ENCODE assay signal across 22 cellular contexts in the genomic region with DNA sequence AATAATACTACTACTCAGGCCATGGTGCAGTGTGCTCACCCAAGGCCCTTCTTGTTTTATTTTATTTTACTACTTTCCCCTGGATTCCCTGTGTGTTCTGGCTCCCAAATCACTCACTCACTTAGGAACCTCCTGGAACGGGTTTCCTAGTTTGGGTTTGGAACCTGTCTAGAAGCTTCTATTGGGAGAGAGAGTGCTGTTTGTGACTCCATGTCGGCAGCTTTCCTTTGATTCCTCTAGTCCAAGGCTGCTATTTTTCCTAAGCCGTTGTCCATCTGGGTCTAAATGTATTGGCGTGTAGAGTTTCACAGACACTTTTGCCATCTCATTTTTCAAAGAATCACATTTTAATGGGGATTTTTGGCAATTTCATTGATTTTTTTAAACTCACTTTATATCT.
A peak's percentile ranks its signal among the peaks of the same experiment; 100 is the strongest.
DNase-seq lines count a peak whose midpoint lies in the region; ATAC-seq and TF ChIP-seq lines count a peak whose summit lies in the region.
"Had no signal": no experiment of that assay in that cellular context is flagged by ENCODE, and none has a peak within 500 bp of the region (broad histone marks: within the 10 kb centered on the region; RNA-seq: fewer than 3 reads in every experiment).

No MANE protein-coding gene starts in this region.

- H3K9me3 ChIP-seq in body of pancreas (no peaks in the 10 kb centered on the region), mucosa of rectum (ENCODE audit: control insufficient read depth in 2 of 2, low read length in 2 of 2) (no peaks in the 10 kb centered on the region), right cardiac atrium (ENCODE audit: control insufficient read depth, low read length) (no peaks in the 10 kb centered on the region)

- DNase-seq in NCI-H69 (lab: John Stamatoyannopoulos, UW) (peak; percentile 48), body of pancreas (no peak), GOT3 (lab: John Stamatoyannopoulos, UW) (no peak), medulla oblongata (ENCODE audit: extremely low spot score) (no peak), right cardiac atrium (no peak)
- no peak for DNase-seq in stimulated activated naive CD4-positive, alpha-beta T cell (lab: John Stamatoyannopoulos, UW)
- DNase-seq: C1 segment of cervical spinal cord; CD4-positive, alpha-beta memory T cell; COR-L47; DMS79 treated with DMSO at 0.1 percent for 48 hours; GF-D8; NCI-H1436 treated with DMSO at 0.1 percent for 48 hours; NCI-H187 treated with DMSO at 0.1 percent for 48 hours; NCI-H2107; NCI-H446; NCI-H524 treated with DMSO at 0.1 percent for 48 hours; NCI-H82; SIG-M5 had no signal

- WGBS in body of pancreas, 2 donors, result 29 to 37% methylated on average over 4 of the region's 4 CpGs
- 83% methylated on average over 4 of the region's 4 CpGs for WGBS in right cardiac atrium

- H3K4me1 ChIP-seq in body of pancreas (peaks cover 28% of the 10 kb centered on the region), mucosa of rectum (ENCODE audit: control insufficient read depth in 2 of 2, insufficient read depth in 2 of 2, low read length in 2 of 2) (peaks cover 4 to 20% of the 10 kb centered on the region in 2 donors), right cardiac atrium (ENCODE audit: control insufficient read depth, insufficient read depth, low read length) (no peaks in the 10 kb centered on the region)

- no peak overlapping the region for H3K4me3 ChIP-seq in body of pancreas
- no peak overlapping the region for H3K4me3 ChIP-seq in mucosa of rectum (ENCODE audit: low read length in 2 of 2)
- no peak overlapping the region for H3K4me3 ChIP-seq in right cardiac atrium (ENCODE audit: low read length)
- H3K4me3 ChIP-seq: SK-N-MC had no signal

- no peak for TF ChIP-seq POLR2A in body of pancreas (IDR thresholded peaks at IDR 0.05)

- ATAC-seq in body of pancreas (no peak), right cardiac atrium (no peak)
- ATAC-seq: HCT116 had no signal

- H3K36me3 ChIP-seq in body of pancreas (replicated peaks in 1 of 2; ENCODE audit: insufficient read depth in 1 of 2, low read depth in 2 of 2) (no peaks in the 10 kb centered on the region), mucosa of rectum (ENCODE audit: control insufficient read depth in 2 of 2, insufficient read depth in 2 of 2, low read length in 2 of 2) (no peaks in the 10 kb centered on the region)

- H3K27ac ChIP-seq in body of pancreas (peak overlapping the region; percentile 67 to 84 (median 80)), mucosa of rectum (ENCODE audit: low read depth in 2 of 2, low read length in 2 of 2) (peak overlapping the region; percentile 46 to 61), right cardiac atrium (ENCODE audit: low read length) (no peak overlapping the region)
- H3K27ac ChIP-seq: KMS-11, SK-N-MC had no signal

- intact Hi-C loops in body of pancreas (cut with DNase I), result no loop called here
- intact Hi-C loops in right cardiac atrium (cut with DNase I), result no loop called here

- H3K27me3 ChIP-seq in body of pancreas (no peaks in the 10 kb centered on the region), mucosa of rectum (ENCODE audit: control insufficient read depth in 2 of 2, insufficient read depth in 2 of 2, low read length in 2 of 2) (no peaks in the 10 kb centered on the region), right cardiac atrium (ENCODE audit: control insufficient read depth, insufficient read depth) (peaks cover 5% of the 10 kb centered on the region)

- no peak for TF ChIP-seq CTCF in body of pancreas (IDR thresholded peaks at IDR 0.05)

- no peak overlapping the region for H3K9ac ChIP-seq in mucosa of rectum (ENCODE audit: low read depth in 1 of 2, low read length in 2 of 2)
- H3K9ac ChIP-seq: KMS-11 had no signal
